Comparison of ENCODE assay signal across 23 cellular contexts in genomic region chr16:49822649-49823370, GRCh38. TPM values are rescaled to one million over a fixed set of nuclear protein-coding genes. Genes with fewer than 3 reads are reported as not detected.
A peak's percentile ranks its signal among the peaks of the same experiment; 100 is the strongest.
DNase-seq lines count a peak whose midpoint lies in the region; FAIRE-seq and TF ChIP-seq lines count a peak whose summit lies in the region.
"Had no signal": no experiment of that assay in that cellular context is flagged by ENCODE, and none has a peak within 500 bp of the region (broad histone marks: within the 10 kb centered on the region; RNA-seq: fewer than 3 reads in every experiment).

No MANE protein-coding gene starts in this region.

- H3K27me3 Mint-ChIP-seq in endodermal cell (ENCODE audit: insufficient read depth), result no peaks in the 10 kb centered on the region
- H3K27me3 Mint-ChIP-seq in nephron (ENCODE audit: low read depth), result no peaks in the 10 kb centered on the region

- no peak overlapping the region for H2AFZ ChIP-seq in mammary epithelial cell (ENCODE audit: low read depth, low read length)
- H2AFZ ChIP-seq: GM23338, PC-9 had no signal

- no peak for TF ChIP-seq POLR2A in breast epithelium (IDR thresholded peaks at IDR 0.05)

- no peak for FAIRE-seq in urothelium cell line (lab: Jason Lieb, UNC)
- FAIRE-seq: HTR-8/SVneo had no signal

- in situ Hi-C loops in mammary epithelial cell (cut with MboI; ENCODE audit: low sequenced_read_pairs in 2 of 2), result no loop called here

- DNase-seq in NCI-H69 (lab: John Stamatoyannopoulos, UW) (peak; percentile 21), endodermal cell (no peak), urothelium cell line (ENCODE audit: low spot score) (no peak), mammary epithelial cell (no peak), breast epithelium (ENCODE audit: low spot score in 2 of 2) (no peak)
- DNase-seq: CD4-positive, alpha-beta memory T cell; DMS53; GF-D8; HCEC 1CT; IMR-90; NCI-H1694; NCI-H2081 treated with DMSO at 0.1 percent for 48 hours; NCI-H2171 treated with DMSO at 0.1 percent for 48 hours; NCI-H524 treated with DMSO at 0.1 percent for 48 hours; PC-9; RPMI8226; SHP77; SW 1271 had no signal

- H3K9me3 Mint-ChIP-seq in endodermal cell, result no peaks in the 10 kb centered on the region
- no peaks in the 10 kb centered on the region for H3K9me3 Mint-ChIP-seq in nephron
- H3K9me3 Mint-ChIP-seq: CD4-positive, alpha-beta memory T cell; GM23338 had no signal

- peaks cover 8 to 68% (median 63%) of the 10 kb centered on the region in 10 experiments; a peak in 19 of 20 replicates for H3K4me1 ChIP-seq in BLaER1 treated with 17β-estradiol and CSF1 and Interleukin-3, amounts not matched to agents 10 nM and 100 nM
- H3K4me1 ChIP-seq in endodermal cell (ENCODE audit: control insufficient read depth, insufficient read depth, low read length) (peaks cover 16% of the 10 kb centered on the region), mammary epithelial cell (ENCODE audit: insufficient read depth, low read length) (no peaks in the 10 kb centered on the region), breast epithelium (no peaks in the 10 kb centered on the region)

- no peak for TF ChIP-seq CTCF in endodermal cell (conservative IDR thresholded peaks at IDR 0.05)
- no peak for TF ChIP-seq CTCF in nephron (IDR thresholded peaks at IDR 0.05; ENCODE audit: unreplicated experiment in 3 of 3)
- no peak for TF ChIP-seq CTCF in mammary epithelial cell (conservative IDR thresholded peaks at IDR 0.05 in 1 of 2, IDR thresholded peaks at IDR 0.05 in 1 of 2; ENCODE audit: extremely low read depth in 1 of 2, insufficient read depth in 1 of 2, low read depth in 1 of 2, low read length in 2 of 2)
- TF ChIP-seq CTCF in breast epithelium (IDR thresholded peaks at IDR 0.05), result no peak

- no peaks in the 10 kb centered on the region for H3K79me2 ChIP-seq in mammary epithelial cell (ENCODE audit: insufficient read depth, low read length)

- peak overlapping the region; percentile 27 for H3K27ac Mint-ChIP-seq in endodermal cell
- peak overlapping the region in 2 of 3 experiments; percentile 14 to 66 for H3K27ac Mint-ChIP-seq in nephron
- H3K27ac Mint-ChIP-seq: CD4-positive, alpha-beta memory T cell; GM23338 had no signal

- no peaks in the 10 kb centered on the region for H3K27me3 ChIP-seq in BLaER1 treated with 17β-estradiol and CSF1 and Interleukin-3, amounts not matched to agents 10 nM and 100 nM
- H3K27me3 ChIP-seq in endodermal cell (ENCODE audit: control insufficient read depth, insufficient read depth, low read length, poor library complexity, severe bottlenecking), result no peaks in the 10 kb centered on the region
- H3K27me3 ChIP-seq in mammary epithelial cell (ENCODE audit: insufficient read depth, low read length), result no peaks in the 10 kb centered on the region
- no peaks in the 10 kb centered on the region for H3K27me3 ChIP-seq in breast epithelium

- intact Hi-C loops in mammary epithelial cell (cut with micrococcal nuclease), result no loop called here
- intact Hi-C loops in breast epithelium (cut with DNase I; ENCODE audit: low total_unique reads), result no loop called here

- no peak overlapping the region for H3K27ac ChIP-seq in BLaER1 treated with 17β-estradiol and CSF1 and Interleukin-3, amounts not matched to agents 10 nM and 100 nM
- no peak overlapping the region for H3K27ac ChIP-seq in endodermal cell (ENCODE audit: low read depth, low read length)
- no peak overlapping the region for H3K27ac ChIP-seq in mammary epithelial cell (ENCODE audit: insufficient read depth, low read depth, low read length)
- H3K27ac ChIP-seq in breast epithelium, result no peak overlapping the region
- H3K27ac ChIP-seq: PC-9, SK-N-MC had no signal

- no TSS peak for BruUV-seq in mammary epithelial cell (replicated peaks; lab: Mats Ljungman, UMichigan)

- no peak overlapping the region for H3K9ac ChIP-seq in BLaER1 treated with 17β-estradiol and CSF1 and Interleukin-3, amounts not matched to agents 10 nM and 100 nM
- no peak overlapping the region for H3K9ac ChIP-seq in endodermal cell (ENCODE audit: extremely low read depth, low read length, poor library complexity, severe bottlenecking)
- no peak overlapping the region for H3K9ac ChIP-seq in mammary epithelial cell (ENCODE audit: insufficient read depth, low read length)

- H3K36me3 Mint-ChIP-seq in endodermal cell (ENCODE audit: low read depth) (peaks cover 3% of the 10 kb centered on the region), nephron (ENCODE audit: low read depth) (peaks cover 13% of the 10 kb centered on the region)
- H3K36me3 Mint-ChIP-seq: CD4-positive, alpha-beta memory T cell had no signal

- peak overlapping the region in 7 of 11 experiments; percentile 10 to 67 (median 45); a peak in 6 of 22 replicates for H3K4me2 ChIP-seq in BLaER1 treated with 17β-estradiol and CSF1 and Interleukin-3, amounts not matched to agents 10 nM and 100 nM
- no peak overlapping the region for H3K4me2 ChIP-seq in mammary epithelial cell (ENCODE audit: insufficient read depth, low read depth, low read length)
- H3K4me2 ChIP-seq: PC-9 had no signal

- H3K9me3 ChIP-seq in BLaER1 treated with 17β-estradiol and CSF1 and Interleukin-3, amounts not matched to agents 10 nM and 100 nM (replicated peaks in 1 of 11), result no peaks in the 10 kb centered on the region
- H3K9me3 ChIP-seq in endodermal cell (ENCODE audit: control insufficient read depth, low read length) (no peaks in the 10 kb centered on the region), mammary epithelial cell (replicated peaks; ENCODE audit: insufficient read depth, low read length) (no peaks in the 10 kb centered on the region), breast epithelium (no peaks in the 10 kb centered on the region)

- no peak overlapping the region for H3K4me3 Mint-ChIP-seq in endodermal cell
- H3K4me3 Mint-ChIP-seq in nephron, result no peak overlapping the region
- H3K4me3 Mint-ChIP-seq: CD4-positive, alpha-beta memory T cell; GM23338 had no signal

- H3K36me3 ChIP-seq in BLaER1 treated with 17β-estradiol and CSF1 and Interleukin-3, amounts not matched to agents 10 nM and 100 nM, result peaks cover 0 to 5% (median 0%) of the 10 kb centered on the region in 11 experiments; a peak in 1 of 22 replicates
- H3K36me3 ChIP-seq in endodermal cell (ENCODE audit: control insufficient read depth, insufficient read depth, low read length), result no peaks in the 10 kb centered on the region
- H3K36me3 ChIP-seq in mammary epithelial cell (ENCODE audit: insufficient read depth, low read length), result no peaks in the 10 kb centered on the region
- H3K36me3 ChIP-seq in breast epithelium, result no peaks in the 10 kb centered on the region

- H3K4me1 Mint-ChIP-seq in endodermal cell (peaks cover 40% of the 10 kb centered on the region), nephron (peaks cover 58% of the 10 kb centered on the region)
- H3K4me1 Mint-ChIP-seq: CD4-positive, alpha-beta memory T cell had no signal

- dilution Hi-C loops in mammary epithelial cell (cut with HindIII; ENCODE audit: low sequenced_read_pairs), result no loop called here

- peaks cover 0 to 5% (median 0%) of the 10 kb centered on the region in 11 experiments; a peak in 1 of 22 replicates for H4K20me1 ChIP-seq in BLaER1 treated with 17β-estradiol and CSF1 and Interleukin-3, amounts not matched to agents 10 nM and 100 nM
- no peaks in the 10 kb centered on the region for H4K20me1 ChIP-seq in mammary epithelial cell (ENCODE audit: insufficient read depth, low read length)

- CTCF ChIA-PET in mammary epithelial cell (lab: Charles Lee; ENCODE audit: low non-redundant PET), result no interaction called here

- H3K4me3 ChIP-seq in BLaER1 treated with 17β-estradiol and CSF1 and Interleukin-3, amounts not matched to agents 10 nM and 100 nM, result no peak overlapping the region
- H3K4me3 ChIP-seq in endodermal cell (ENCODE audit: low read length) (peak overlapping the region; percentile 32), mammary epithelial cell (replicated peaks in 1 of 3; ENCODE audit: insufficient read depth in 1 of 3, low read depth in 2 of 3, low read length in 3 of 3) (no peak overlapping the region), breast epithelium (no peak overlapping the region)
- H3K4me3 ChIP-seq: GM23338, PC-9, SK-N-MC had no signal

- WGBS in endodermal cell (ENCODE audit: insufficient coverage in 1 of 2, insufficient read length in 1 of 2), 2 experiments, result 90 to 95% methylated on average over 4 to 8 of the region's 8 CpGs
- 64% methylated on average over 8 of the region's 8 CpGs for WGBS in mammary epithelial cell (ENCODE audit: low coverage, missing lambda C conversion rate)

RNA-seq across cellular contexts. Expression of gene ZNF423, which starts 33.1 kb away (rescaled TPM):
- total RNA-seq in endodermal cell (10 to 100 TPM; 30.3 to 41.9 TPM), mammary epithelial cell (under 1 TPM; 0.26 to 0.33 TPM), breast epithelium (1 to 10 TPM; 4.7 to 8.0 (median 5.9) TPM)
- 58.6 TPM for polyA plus RNA-seq in endodermal cell (2013, experiment 1 of 2)
- 54.0 TPM for polyA plus RNA-seq in endodermal cell (2013, experiment 2 of 2)
- 0.01 TPM for polyA plus RNA-seq in mammary epithelial cell
- polyA minus RNA-seq in mammary epithelial cell, result not detected
- total RNA-seq: CD4-positive, alpha-beta memory T cell; PC-9 had no signal
- polyA plus RNA-seq: CD4-positive, alpha-beta memory T cell had no signal

Comparison
In these comparisons a context has a peak if more than half of its experiments do, and no peak if none do; other contexts are left out.
1. RNA of gene ZNF423, which starts 33.1 kb away (total RNA-seq): 30.3 to 41.9 TPM in endodermal cell and 4.7 to 8.0 TPM in breast epithelium; 0.26 to 0.33 TPM in mammary epithelial cell; every median in the first group is over 4 times any median in the second.